20 cellular contexts compared by ENCODE assay signal in the genomic region with DNA sequence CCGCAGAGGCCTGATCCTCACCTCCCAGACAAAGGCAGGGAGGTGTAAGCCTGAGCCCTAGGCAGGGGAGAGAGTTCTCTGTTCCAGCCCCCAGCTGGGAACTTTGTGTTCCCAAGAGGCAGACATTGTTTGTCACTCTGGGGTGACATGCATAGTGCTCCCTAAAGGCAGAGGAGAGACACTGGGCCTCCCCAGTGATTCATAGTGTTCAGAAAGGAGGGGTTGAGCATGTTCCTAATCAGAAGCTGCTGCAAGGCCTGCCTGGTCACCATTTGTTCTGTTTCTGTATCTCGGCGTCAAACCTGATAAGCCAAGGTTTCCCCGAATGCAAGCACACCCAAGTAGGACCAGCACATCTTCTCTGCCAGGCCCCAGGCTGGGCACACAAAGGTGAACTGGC. TPM values are rescaled to one million over a fixed set of nuclear protein-coding genes. Genes with fewer than 3 reads are reported as not detected.
DNase-seq lines count a peak whose midpoint lies in the region; ATAC-seq and TF ChIP-seq lines count a peak whose summit lies in the region.
"Had no signal": no experiment of that assay in that cellular context is flagged by ENCODE, and none has a peak within 500 bp of the region (broad histone marks: within the 10 kb centered on the region; RNA-seq: fewer than 3 reads in every experiment).

No MANE protein-coding gene starts in this region.

- DNase-seq in left ventricle myocardium superior (no peak), left ventricle myocardium inferior (no peak), T-helper 17 cell (no peak), immature natural killer cell (no peak), upper lobe of right lung (no peak), neural progenitor cell (ENCODE audit: low spot score) (no peak), NCI-H187 (lab: John Stamatoyannopoulos, UW) (no peak)
- DNase-seq: activated CD4-positive, alpha-beta T cell treated with anti-CD3 and anti-CD28 coated beads, Interleukin-2, amount 50 U/mL, for 1 hour; dorsolateral prefrontal cortex; kidney glomerular epithelial cell; NCI-H1417 treated with DMSO at 0.1 percent for 48 hours; NCI-H2227 treated with DMSO at 0.1 percent for 48 hours; ovary; SJCRH30; stimulated activated naive CD4-positive, alpha-beta T cell; T1000 had no signal

- no peak for TF ChIP-seq CTCF in left ventricle myocardium inferior (IDR thresholded peaks at IDR 0.05; ENCODE audit: borderline replicate concordance)
- no peak for TF ChIP-seq CTCF in upper lobe of right lung (IDR thresholded peaks at IDR 0.05)
- TF ChIP-seq CTCF in neural progenitor cell (IDR thresholded peaks at IDR 0.05): no peak

- H3K9me3 ChIP-seq in left ventricle myocardium inferior (replicated peaks) (no peaks in the 10 kb centered on the region), T-helper 17 cell (ENCODE audit: control insufficient read depth, low read length, poor library complexity, severe bottlenecking) (no peaks in the 10 kb centered on the region), upper lobe of right lung (no peaks in the 10 kb centered on the region), neural progenitor cell (ENCODE audit: low read depth) (no peaks in the 10 kb centered on the region)
- H3K9me3 ChIP-seq: mucosa of descending colon, ovary, SJCRH30 had no signal

- H3K4me1 ChIP-seq in left ventricle myocardium inferior: peaks cover 38% of the 10 kb centered on the region
- peaks cover 15% of the 10 kb centered on the region for H3K4me1 ChIP-seq in upper lobe of right lung
- no peaks in the 10 kb centered on the region for H3K4me1 ChIP-seq in neural progenitor cell

- H3K27ac Mint-ChIP-seq in T-helper 17 cell: peak overlapping the region; percentile 53
- H3K27ac Mint-ChIP-seq in immature natural killer cell: peak overlapping the region in 5 of 6 donors; percentile 92 to 95 (median 94)
- no peak overlapping the region for H3K27ac Mint-ChIP-seq in neural progenitor cell

- H3F3A ChIP-seq in neural progenitor cell (ENCODE audit: low read depth): no peaks in the 10 kb centered on the region

- H2AFZ ChIP-seq in neural progenitor cell (replicated peaks): no peak overlapping the region

- H3K9me3 Mint-ChIP-seq in immature natural killer cell (no peaks in the 10 kb centered on the region), neural progenitor cell (no peaks in the 10 kb centered on the region)

- H3K4me3 ChIP-seq in left ventricle myocardium inferior (no peak overlapping the region), upper lobe of right lung (no peak overlapping the region), neural progenitor cell (no peak overlapping the region)
- H3K4me3 ChIP-seq: dorsolateral prefrontal cortex, mucosa of descending colon, ovary, SJCRH30, smooth muscle cell had no signal

- no peaks in the 10 kb centered on the region for H3K36me3 ChIP-seq in left ventricle myocardium inferior
- H3K36me3 ChIP-seq in upper lobe of right lung: no peaks in the 10 kb centered on the region
- H3K36me3 ChIP-seq in neural progenitor cell: no peaks in the 10 kb centered on the region
- H3K36me3 ChIP-seq: ovary, SJCRH30 had no signal

- H3K4me2 ChIP-seq in neural progenitor cell: no peak overlapping the region
- H3K4me2 ChIP-seq: smooth muscle cell had no signal

- no peaks in the 10 kb centered on the region for H3K36me3 Mint-ChIP-seq in T-helper 17 cell (ENCODE audit: low read depth)
- no peaks in the 10 kb centered on the region for H3K36me3 Mint-ChIP-seq in immature natural killer cell
- H3K36me3 Mint-ChIP-seq in neural progenitor cell: no peaks in the 10 kb centered on the region
- H3K36me3 Mint-ChIP-seq: brain had no signal

- intact Hi-C loops in left ventricle myocardium superior (cut with micrococcal nuclease) (no loop called here), left ventricle myocardium inferior (cut with micrococcal nuclease) (no loop called here), upper lobe of right lung (cut with DNase I) (no loop called here)

- no peaks in the 10 kb centered on the region for H3K79me2 ChIP-seq in neural progenitor cell (ENCODE audit: low read depth)

- H3K4me1 Mint-ChIP-seq in T-helper 17 cell (peaks cover 20% of the 10 kb centered on the region), immature natural killer cell (peaks cover 25 to 38% of the 10 kb centered on the region in 2 donors), neural progenitor cell (peaks cover 10% of the 10 kb centered on the region)

- H3K4me3 Mint-ChIP-seq in T-helper 17 cell: no peak overlapping the region
- peak overlapping the region in 2 of 5 donors; percentile 67 to 69 for H3K4me3 Mint-ChIP-seq in immature natural killer cell
- no peak overlapping the region for H3K4me3 Mint-ChIP-seq in neural progenitor cell
- H3K4me3 Mint-ChIP-seq: brain had no signal

- H3K27me3 Mint-ChIP-seq in T-helper 17 cell: no peaks in the 10 kb centered on the region
- H3K27me3 Mint-ChIP-seq in immature natural killer cell (ENCODE audit: low read depth in 3 of 3): peaks cover 4 to 18% (median 9%) of the 10 kb centered on the region in 3 donors
- H3K27me3 Mint-ChIP-seq in neural progenitor cell (ENCODE audit: insufficient read depth, low read depth): peaks cover 7% of the 10 kb centered on the region

- no peaks in the 10 kb centered on the region for H4K20me1 ChIP-seq in neural progenitor cell (ENCODE audit: low read depth)

- H3K27me3 ChIP-seq in left ventricle myocardium inferior (ENCODE audit: low read depth) (no peaks in the 10 kb centered on the region), upper lobe of right lung (no peaks in the 10 kb centered on the region), neural progenitor cell (no peaks in the 10 kb centered on the region)
- H3K27me3 ChIP-seq: ovary, SJCRH30 had no signal

- ATAC-seq in left ventricle myocardium superior (peak; percentile 6), T-helper 17 cell (peak; percentile 25), upper lobe of right lung (peak; percentile 2), HG02938 (IDR thresholded peaks at IDR 0.05; ENCODE audit: unreplicated experiment) (no peak)

- H3K27ac ChIP-seq in left ventricle myocardium inferior (replicated peaks) (no peak overlapping the region), upper lobe of right lung (no peak overlapping the region), neural progenitor cell (no peak overlapping the region)
- H3K27ac ChIP-seq: ovary, SJCRH30 had no signal

- H3K9ac ChIP-seq in neural progenitor cell: no peak overlapping the region

RNA-seq across cellular contexts. Expression of a gene that starts 24.0 kb away (rescaled TPM):
- 14.1 TPM for total RNA-seq in left ventricle myocardium superior
- total RNA-seq in left ventricle myocardium inferior: 35.4 TPM
- total RNA-seq in T-helper 17 cell: 10 to 100 TPM; 51.8 to 68.6 TPM
- polyA plus RNA-seq in immature natural killer cell: 1 to 10 TPM; 4.7 to 8.0 (median 6.9) TPM
- total RNA-seq in upper lobe of right lung: 54.3 TPM
- 32.9 and 37.2 TPM in 2 replicates for total RNA-seq in neural progenitor cell (ENCODE audit: low replicate concordance)
